Comparison of ENCODE assay signal across 26 cellular contexts in the genomic region with DNA sequence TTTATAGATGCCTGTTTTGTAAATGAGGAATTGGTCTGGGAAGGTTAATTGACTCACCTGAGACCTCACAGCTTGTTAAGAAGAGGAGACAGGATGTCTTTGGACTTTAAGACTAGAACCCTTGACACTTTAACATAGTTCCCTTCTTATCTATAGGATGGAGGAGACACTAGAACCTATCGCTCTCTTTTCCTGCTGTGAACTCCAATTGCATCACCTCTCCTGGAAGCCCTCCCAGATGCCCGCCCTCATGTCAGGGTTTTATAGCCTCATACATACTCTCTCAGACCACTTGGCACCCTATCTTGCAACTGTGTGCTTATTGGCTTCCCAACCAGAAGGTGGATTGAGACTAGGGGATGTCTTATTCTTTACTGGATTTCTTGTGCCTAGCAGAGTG. TPM values are rescaled to one million over a fixed set of nuclear protein-coding genes. Genes with fewer than 3 reads are reported as not detected.
DNase-seq lines count a peak whose midpoint lies in the region; ATAC-seq and TF ChIP-seq lines count a peak whose summit lies in the region.
"Had no signal": no experiment of that assay in that cellular context is flagged by ENCODE, and none has a peak within 500 bp of the region (broad histone marks: within the 10 kb centered on the region; RNA-seq: fewer than 3 reads in every experiment).

No MANE protein-coding gene starts in this region.

- no peaks in the 10 kb centered on the region for H3K27me3 ChIP-seq in mammary epithelial cell (ENCODE audit: insufficient read depth, low read length)
- H3K27me3 ChIP-seq in naive thymus-derived CD4-positive, alpha-beta T cell (ENCODE audit: control insufficient read depth in 2 of 2, insufficient read depth in 2 of 2, low read length in 2 of 2): no peaks in the 10 kb centered on the region

- CTCF ChIA-PET in MCF 10A (lab: Yijun Ruan, JAX): no interaction called here
- CTCF ChIA-PET in mammary epithelial cell (lab: Charles Lee; ENCODE audit: low non-redundant PET): no interaction called here
- CTCF ChIA-PET in naive thymus-derived CD4-positive, alpha-beta T cell (lab: Charles Lee): no interaction called here

- H3K4me2 ChIP-seq in mammary epithelial cell (ENCODE audit: insufficient read depth, low read depth, low read length): no peak overlapping the region
- H3K4me2 ChIP-seq: SK-N-SH had no signal

- H3K79me2 ChIP-seq in mammary epithelial cell (ENCODE audit: insufficient read depth, low read length): peaks cover 23% of the 10 kb centered on the region

- H3K27ac ChIP-seq in mammary epithelial cell (ENCODE audit: insufficient read depth, low read depth, low read length): no peak overlapping the region
- H3K27ac ChIP-seq in naive thymus-derived CD4-positive, alpha-beta T cell (ENCODE audit: low read depth, low read length): no peak overlapping the region
- H3K27ac ChIP-seq: GM23248 had no signal

- no peaks in the 10 kb centered on the region for H4K20me1 ChIP-seq in mammary epithelial cell (ENCODE audit: insufficient read depth, low read length)

- no peak for ATAC-seq in naive thymus-derived CD4-positive, alpha-beta T cell
- ATAC-seq in GM18909 (IDR thresholded peaks at IDR 0.05; ENCODE audit: poor library complexity, unreplicated experiment) (no peak), GM19324 (IDR thresholded peaks at IDR 0.05; ENCODE audit: low FRiP score, unreplicated experiment) (no peak)
- ATAC-seq: HCT116, PC-3 had no signal

- in situ Hi-C loops in mammary epithelial cell (cut with MboI; ENCODE audit: low sequenced_read_pairs in 2 of 2): no loop called here

- H3K4me1 ChIP-seq in mammary epithelial cell (ENCODE audit: insufficient read depth, low read length): peaks cover 9% of the 10 kb centered on the region
- peaks cover 7 to 8% of the 10 kb centered on the region in 2 donors for H3K4me1 ChIP-seq in naive thymus-derived CD4-positive, alpha-beta T cell (ENCODE audit: control insufficient read depth in 2 of 2, insufficient read depth in 2 of 2, low read length in 2 of 2)

- POLR2A ChIA-PET in MCF 10A (lab: Yijun Ruan, JAX): interaction anchor here (2.7 to 9.5 kb wide), 4 partner anchors 8 to 47 kb away, joined by 9 to 167 read pairs (median 71); no protein-coding TSS in a partner anchor
- POLR2A ChIA-PET in naive thymus-derived CD4-positive, alpha-beta T cell (lab: Charles Lee): interaction anchor here (6.7 kb wide), 1 partner anchor 14 kb away, joined by 77 read pairs; no protein-coding TSS in a partner anchor

- peaks cover 12% of the 10 kb centered on the region for H3K36me3 Mint-ChIP-seq in MCF 10A (ENCODE audit: insufficient read depth, unreplicated experiment)
- H3K36me3 Mint-ChIP-seq in naive thymus-derived CD4-positive, alpha-beta T cell: peaks cover 0 to 5% (median 0%) of the 10 kb centered on the region in 5 donors

- H3K4me3 Mint-ChIP-seq in MCF 10A (ENCODE audit: unreplicated experiment): no peak overlapping the region
- H3K4me3 Mint-ChIP-seq in naive thymus-derived CD4-positive, alpha-beta T cell: peak overlapping the region in 1 of 10 donors; percentile 7

- intact Hi-C loops in MCF 10A (cut with micrococcal nuclease): no loop called here
- intact Hi-C loops in mammary epithelial cell (cut with micrococcal nuclease): no loop called here
- intact Hi-C loops in naive thymus-derived CD4-positive, alpha-beta T cell (cut with micrococcal nuclease): loop anchor here in 1 of 2 donors (5.0 kb wide), 1 partner anchor 1697 kb away; the partner anchor contains the start of gene MYL6B

- no peak for TF ChIP-seq CTCF in MCF 10A (IDR thresholded peaks at IDR 0.05; ENCODE audit: unreplicated experiment)
- no peak for TF ChIP-seq CTCF in mammary epithelial cell (conservative IDR thresholded peaks at IDR 0.05 in 1 of 2, IDR thresholded peaks at IDR 0.05 in 1 of 2; ENCODE audit: extremely low read depth in 1 of 2, insufficient read depth in 1 of 2, low read depth in 1 of 2, low read length in 2 of 2)

- 79% methylated on average over 2 of the region's 2 CpGs for WGBS in mammary epithelial cell (ENCODE audit: low coverage, missing lambda C conversion rate)

- DNase-seq in MCF 10A (ENCODE audit: unreplicated experiment): peak; percentile 25
- no peak for DNase-seq in mammary epithelial cell
- DNase-seq in amniotic epithelial cell (ENCODE audit: low read depth): peak; percentile 42
- no peak for DNase-seq in naive thymus-derived CD4-positive, alpha-beta T cell
- no peak for DNase-seq in NCI-H1436 treated with DMSO at 0.1 percent for 48 hours (lab: John Stamatoyannopoulos, UW)
- DNase-seq in midbrain (lab: John Stamatoyannopoulos, UW): no peak
- DNase-seq: 8988T, COR-L47, DMS153, GDM1, GM23248, KG1, NCI-H1048, NCI-H1436, NCI-H2081, NCI-H2171 treated with DMSO at 0.1 percent for 48 hours, NCI-H510A, NCI-H774, PC-3, RPMI8226, SHP77 treated with DMSO at 0.1 percent for 48 hours, SK-N-SH had no signal

- no peak overlapping the region for H3K9ac ChIP-seq in mammary epithelial cell (ENCODE audit: insufficient read depth, low read length)
- H3K9ac ChIP-seq: GM23248, SK-N-SH had no signal

- no TSS peak for BruUV-seq in MCF 10A (replicated peaks; lab: Mats Ljungman, UMichigan)
- BruUV-seq in mammary epithelial cell (replicated peaks; lab: Mats Ljungman, UMichigan): no TSS peak

- no peak overlapping the region for H3K4me3 ChIP-seq in mammary epithelial cell (replicated peaks in 1 of 3; ENCODE audit: insufficient read depth in 1 of 3, low read depth in 2 of 3, low read length in 3 of 3)
- no peak overlapping the region for H3K4me3 ChIP-seq in naive thymus-derived CD4-positive, alpha-beta T cell (ENCODE audit: low read length)
- H3K4me3 ChIP-seq: GM23248 had no signal

- H3K4me1 Mint-ChIP-seq in MCF 10A (ENCODE audit: insufficient read depth, unreplicated experiment): peaks cover 6% of the 10 kb centered on the region
- peaks cover 32 to 41% (median 37%) of the 10 kb centered on the region in 7 donors for H3K4me1 Mint-ChIP-seq in naive thymus-derived CD4-positive, alpha-beta T cell

- H3K9me3 ChIP-seq in mammary epithelial cell (replicated peaks; ENCODE audit: insufficient read depth, low read length): no peaks in the 10 kb centered on the region
- H3K9me3 ChIP-seq in naive thymus-derived CD4-positive, alpha-beta T cell (ENCODE audit: control insufficient read depth in 2 of 3, low read length in 3 of 3): no peaks in the 10 kb centered on the region
- H3K9me3 ChIP-seq: SK-N-SH had no signal

- no peaks in the 10 kb centered on the region for H3K36me3 ChIP-seq in mammary epithelial cell (ENCODE audit: insufficient read depth, low read length)
- peaks cover 0 to 12% (median 0%) of the 10 kb centered on the region in 3 experiments for H3K36me3 ChIP-seq in naive thymus-derived CD4-positive, alpha-beta T cell (ENCODE audit: control insufficient read depth in 2 of 3, insufficient read depth in 3 of 3, low read length in 3 of 3)

- peaks cover 16% of the 10 kb centered on the region for H3K27me3 Mint-ChIP-seq in MCF 10A (ENCODE audit: insufficient read depth, unreplicated experiment)
- H3K27me3 Mint-ChIP-seq in naive thymus-derived CD4-positive, alpha-beta T cell: peaks cover 0 to 60% (median 15%) of the 10 kb centered on the region in 5 donors

- dilution Hi-C loops in mammary epithelial cell (cut with HindIII; ENCODE audit: low sequenced_read_pairs): no loop called here

- H3K27ac Mint-ChIP-seq in MCF 10A (ENCODE audit: low read depth, unreplicated experiment): no peak overlapping the region
- peak overlapping the region in 5 of 9 donors; percentile 22 to 80 (median 56) for H3K27ac Mint-ChIP-seq in naive thymus-derived CD4-positive, alpha-beta T cell

- no peaks in the 10 kb centered on the region for H3K9me3 Mint-ChIP-seq in MCF 10A (ENCODE audit: unreplicated experiment)
- H3K9me3 Mint-ChIP-seq in naive thymus-derived CD4-positive, alpha-beta T cell: no peaks in the 10 kb centered on the region

- H2AFZ ChIP-seq in mammary epithelial cell (ENCODE audit: low read depth, low read length): no peak overlapping the region
- H2AFZ ChIP-seq: GM23248 had no signal

RNA-seq across cellular contexts. Expression of gene CTDSP2, which starts 2.5 kb away (rescaled TPM):
- 73.4 and 76.5 TPM in 2 replicates for total RNA-seq in MCF 10A (2022)
- total RNA-seq in mammary epithelial cell: 10 to 100 TPM; 51.3 to 76.1 TPM
- 56.4 TPM for polyA plus RNA-seq in mammary epithelial cell
- polyA minus RNA-seq in mammary epithelial cell: 204 TPM
- 100 to 1,000 TPM; 124 to 295 (median 145) TPM for total RNA-seq in naive thymus-derived CD4-positive, alpha-beta T cell
- 100 to 1,000 TPM in 1 of 2 donors, 10 to 100 TPM in 1; 86.9 to 110 TPM for polyA plus RNA-seq in naive thymus-derived CD4-positive, alpha-beta T cell

RNA-seq across cellular contexts. Expression of gene AVIL, which starts 30.5 kb away (rescaled TPM):
- 1.7 and 1.9 TPM in 2 replicates for total RNA-seq in MCF 10A (2022)
- total RNA-seq in mammary epithelial cell: 1 to 10 TPM; 1.8 to 2.5 TPM
- polyA plus RNA-seq in mammary epithelial cell: 0.40 TPM
- polyA minus RNA-seq in mammary epithelial cell: 3.3 TPM
- total RNA-seq in naive thymus-derived CD4-positive, alpha-beta T cell: 10 to 100 TPM in 2 of 5 experiments, 1 to 10 TPM in 3; 1.7 to 20.3 (median 8.2) TPM
- under 1 TPM; 0.17 to 0.32 TPM for polyA plus RNA-seq in naive thymus-derived CD4-positive, alpha-beta T cell
- total RNA-seq: Daoy had no signal

Comparison
In these comparisons a context has a peak if more than half of its experiments do, and no peak if none do; other contexts are left out.
1. DNase-seq: peak in MCF 10A (single experiment) and amniotic epithelial cell (single experiment); none in mammary epithelial cell (single experiment), naive thymus-derived CD4-positive, alpha-beta T cell (0 of 9), NCI-H1436 treated with DMSO at 0.1 percent for 48 hours (single experiment) and midbrain (single experiment).